23 cellular contexts compared by ENCODE assay signal in the genomic region with DNA sequence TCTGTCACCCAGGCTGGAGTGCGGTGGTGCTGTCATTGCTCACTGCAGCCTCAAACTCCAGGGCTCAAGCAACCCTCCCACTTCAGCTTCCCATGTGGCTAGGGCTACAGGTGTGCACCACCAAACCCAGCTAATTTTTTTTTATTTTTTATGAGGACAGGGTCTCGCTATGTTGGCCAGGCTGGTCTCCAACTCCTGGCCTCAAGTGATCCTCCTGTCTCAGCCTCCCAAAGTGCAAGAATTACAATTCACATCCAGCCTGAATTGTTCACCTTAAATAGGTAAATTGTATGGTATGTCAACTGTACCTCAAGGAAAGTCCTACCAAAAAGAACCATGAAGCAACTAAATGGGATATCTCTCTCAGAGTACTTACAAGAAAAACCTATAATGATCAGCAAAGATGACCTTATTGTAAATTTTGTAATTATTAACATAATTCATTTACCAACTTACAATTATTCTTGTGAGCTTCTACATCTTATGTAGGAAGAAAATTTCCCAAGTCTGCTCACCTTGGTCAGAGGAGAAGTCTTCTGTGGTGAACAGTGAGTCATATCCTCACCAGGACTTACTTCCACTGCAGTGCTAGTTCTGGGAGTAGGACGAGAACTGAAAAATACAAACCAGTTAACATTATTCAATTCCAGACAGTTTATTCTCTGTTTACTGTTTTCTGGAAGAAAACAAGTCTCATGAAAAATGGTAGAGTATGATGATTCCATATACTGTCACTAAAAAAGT. TPM values are rescaled to one million over a fixed set of nuclear protein-coding genes. Genes with fewer than 3 reads are reported as not detected.
A peak's percentile ranks its signal among the peaks of the same experiment; 100 is the strongest.
DNase-seq lines count a peak whose midpoint lies in the region; ATAC-seq and TF ChIP-seq lines count a peak whose summit lies in the region.
"Had no signal": no experiment of that assay in that cellular context is flagged by ENCODE, and none has a peak within 500 bp of the region (broad histone marks: within the 10 kb centered on the region; RNA-seq: fewer than 3 reads in every experiment).

No MANE protein-coding gene starts in this region.

- no peak overlapping the region for H3K4me2 ChIP-seq in mesenchymal stem cell (ENCODE audit: low read length, poor library complexity, severe bottlenecking)
- H3K4me2 ChIP-seq: hepatocyte had no signal

- intact Hi-C loops in left colon (cut with DNase I, micrococcal nuclease) = no loop called here

- no peak for TF ChIP-seq CTCF in cardiac fibroblast (IDR thresholded peaks at IDR 0.05; ENCODE audit: low read depth, low read length)

- DNase-seq in HT1080 (ENCODE audit: low read depth) (peak; percentile 68), RKO (ENCODE audit: low spot score) (peak; percentile 13), cardiac fibroblast (ENCODE audit: low read depth in 2 of 2) (peak; percentile 3 to 55), mesenchymal stem cell (peak; percentile 8), HAP-1 (ENCODE audit: low spot score in 2 of 2) (no peak), left colon (no peak), UCSD-AML1 (lab: John Stamatoyannopoulos, UW; ENCODE audit: unreplicated experiment) (no peak)
- DNase-seq: activated CD4-positive, alpha-beta T cell treated with anti-CD3 and anti-CD28 coated beads for 4 hours; activated effector memory CD4-positive, alpha-beta T cell treated with anti-CD3 and anti-CD28 coated beads, Interleukin-2, amount 50 U/mL, for 16 hours; BE2C; Caco-2; cerebellar nuclear complex; effector memory CD4-positive, alpha-beta T cell; GOT3; islet precursor cell; naive thymus-derived CD8-positive, alpha-beta T cell; NCI-H1092; NCI-H2081; NCI-H510A; stimulated activated naive CD8-positive, alpha-beta T cell treated with anti-CD3 and anti-CD28 coated beads, Interleukin-15, amount 100 ng/mL, for 72 hours had no signal

- H3K27me3 ChIP-seq in mesenchymal stem cell (ENCODE audit: control insufficient read depth in 1 of 2, insufficient read depth in 1 of 2, low read length in 2 of 2) (no peaks in the 10 kb centered on the region), HAP-1 (ENCODE audit: low read depth) (no peaks in the 10 kb centered on the region)
- H3K27me3 ChIP-seq: BE2C, hepatocyte had no signal

- in situ Hi-C loops in HAP-1 (cut with MboI; ENCODE audit: low sequenced_read_pairs) = loop anchor here (10.0 kb wide), 1 partner anchor 177 kb away; no protein-coding TSS in a partner anchor

- WGBS in mesenchymal stem cell = 100% methylated on average over 1 of the region's 3 CpGs

- H3K79me1 ChIP-seq in mesenchymal stem cell (replicated peaks; ENCODE audit: low read length, poor library complexity, severe bottlenecking) = no peaks in the 10 kb centered on the region

- H3K4me3 ChIP-seq in cardiac fibroblast (replicated peaks in 1 of 2; ENCODE audit: low read depth in 2 of 2, low read length in 2 of 2) = no peak overlapping the region
- no peak overlapping the region for H3K4me3 ChIP-seq in mesenchymal stem cell (ENCODE audit: insufficient read depth in 1 of 2, low read depth in 1 of 2, low read length in 2 of 2)
- no peak overlapping the region for H3K4me3 ChIP-seq in HAP-1
- H3K4me3 ChIP-seq: hepatocyte had no signal

- no peak overlapping the region for H3K27ac ChIP-seq in mesenchymal stem cell (ENCODE audit: low read length, poor library complexity, severe bottlenecking)
- H3K27ac ChIP-seq: hepatocyte, parathyroid adenoma had no signal

- no peak overlapping the region for H4K8ac ChIP-seq in mesenchymal stem cell (ENCODE audit: low read length)

- H2BK15ac ChIP-seq in mesenchymal stem cell (ENCODE audit: low read depth, poor library complexity, severe bottlenecking) = no peak overlapping the region

- H3K4ac ChIP-seq in mesenchymal stem cell (ENCODE audit: low read depth in 1 of 2, low read length in 2 of 2) = no peak overlapping the region

- no peak overlapping the region for H2BK5ac ChIP-seq in mesenchymal stem cell (ENCODE audit: low read depth, low read length, poor library complexity, severe bottlenecking)

- ATAC-seq in left colon = no peak
- ATAC-seq: naive thymus-derived CD8-positive, alpha-beta T cell; Right ventricle myocardium inferior; stimulated activated naive CD8-positive, alpha-beta T cell treated with anti-CD3 and anti-CD28 coated beads, Interleukin-15, amount 100 ng/mL, for 72 hours had no signal

- H3K36me3 ChIP-seq in mesenchymal stem cell (ENCODE audit: control insufficient read depth in 1 of 2, insufficient read depth in 2 of 2, low read depth in 1 of 2, low read length in 2 of 2) (peaks cover 3 to 25% of the 10 kb centered on the region in 2 experiments), HAP-1 (replicated peaks) (no peaks in the 10 kb centered on the region)
- H3K36me3 ChIP-seq: BE2C had no signal

- H2AK5ac ChIP-seq in mesenchymal stem cell (ENCODE audit: low read length, severe bottlenecking) = no peak overlapping the region

- H3K14ac ChIP-seq in mesenchymal stem cell (ENCODE audit: low read length in 2 of 2) = no peak overlapping the region

- H3K9ac ChIP-seq in mesenchymal stem cell (ENCODE audit: low read length) = no peak overlapping the region
- H3K9ac ChIP-seq: parathyroid adenoma had no signal

- no peak overlapping the region for H3K18ac ChIP-seq in mesenchymal stem cell (ENCODE audit: low read depth in 1 of 2, low read length in 2 of 2)

- no peaks in the 10 kb centered on the region for H3K4me1 ChIP-seq in mesenchymal stem cell (ENCODE audit: control insufficient read depth, insufficient read depth, low read depth, low read length)
- no peaks in the 10 kb centered on the region for H3K4me1 ChIP-seq in HAP-1
- H3K4me1 ChIP-seq: BE2C, Caco-2, parathyroid adenoma had no signal

- no peak overlapping the region for H4K91ac ChIP-seq in mesenchymal stem cell (ENCODE audit: low read length)

- no peaks in the 10 kb centered on the region for H3K9me3 ChIP-seq in mesenchymal stem cell (ENCODE audit: control insufficient read depth, low read length)
- H3K9me3 ChIP-seq in HAP-1 = no peaks in the 10 kb centered on the region
- H3K9me3 ChIP-seq: BE2C, Caco-2 had no signal

- H2AFZ ChIP-seq in mesenchymal stem cell (ENCODE audit: low read depth, low read length) = no peak overlapping the region
- H2AFZ ChIP-seq: hepatocyte, parathyroid adenoma had no signal

- no peak overlapping the region for H3K23ac ChIP-seq in mesenchymal stem cell (ENCODE audit: low read length in 2 of 2)

- no peak overlapping the region for H2BK12ac ChIP-seq in mesenchymal stem cell (ENCODE audit: low read length in 2 of 2)

- no peak overlapping the region for H2BK120ac ChIP-seq in mesenchymal stem cell (ENCODE audit: low read depth, low read length)

RNA-seq across cellular contexts. Expression of gene ULK4, which starts 54.4 kb away (rescaled TPM):
- 4.8 and 6.2 TPM in 2 replicates for total RNA-seq in HT1080 (2014; rRNA removed; shearing (Covaris generic))
- polyA plus RNA-seq in HT1080 (2015; cell fraction: cytosol; rRNA removed) = 3.7 and 4.2 TPM in 2 replicates
- polyA plus RNA-seq in HT1080 (2015; cell fraction: nucleus; rRNA removed) = 6.7 and 12.9 TPM in 2 replicates
- 1.8 TPM for polyA plus RNA-seq in mesenchymal stem cell (2013, experiment 1 of 2)
- 2.2 TPM for polyA plus RNA-seq in mesenchymal stem cell (2013, experiment 2 of 2)
- total RNA-seq in left colon = 1 to 10 TPM; 5.3 to 5.7 TPM

Comparison
In these comparisons a context has a peak if more than half of its experiments do, and no peak if none do; other contexts are left out.
1. DNase-seq: peak in HT1080 (single experiment), RKO (single experiment), cardiac fibroblast (2 of 2) and mesenchymal stem cell (single experiment); none in HAP-1 (0 of 2), left colon (0 of 2) and UCSD-AML1 (single experiment).